ENCODE assay signal across 8 cellular contexts in the genomic region with DNA sequence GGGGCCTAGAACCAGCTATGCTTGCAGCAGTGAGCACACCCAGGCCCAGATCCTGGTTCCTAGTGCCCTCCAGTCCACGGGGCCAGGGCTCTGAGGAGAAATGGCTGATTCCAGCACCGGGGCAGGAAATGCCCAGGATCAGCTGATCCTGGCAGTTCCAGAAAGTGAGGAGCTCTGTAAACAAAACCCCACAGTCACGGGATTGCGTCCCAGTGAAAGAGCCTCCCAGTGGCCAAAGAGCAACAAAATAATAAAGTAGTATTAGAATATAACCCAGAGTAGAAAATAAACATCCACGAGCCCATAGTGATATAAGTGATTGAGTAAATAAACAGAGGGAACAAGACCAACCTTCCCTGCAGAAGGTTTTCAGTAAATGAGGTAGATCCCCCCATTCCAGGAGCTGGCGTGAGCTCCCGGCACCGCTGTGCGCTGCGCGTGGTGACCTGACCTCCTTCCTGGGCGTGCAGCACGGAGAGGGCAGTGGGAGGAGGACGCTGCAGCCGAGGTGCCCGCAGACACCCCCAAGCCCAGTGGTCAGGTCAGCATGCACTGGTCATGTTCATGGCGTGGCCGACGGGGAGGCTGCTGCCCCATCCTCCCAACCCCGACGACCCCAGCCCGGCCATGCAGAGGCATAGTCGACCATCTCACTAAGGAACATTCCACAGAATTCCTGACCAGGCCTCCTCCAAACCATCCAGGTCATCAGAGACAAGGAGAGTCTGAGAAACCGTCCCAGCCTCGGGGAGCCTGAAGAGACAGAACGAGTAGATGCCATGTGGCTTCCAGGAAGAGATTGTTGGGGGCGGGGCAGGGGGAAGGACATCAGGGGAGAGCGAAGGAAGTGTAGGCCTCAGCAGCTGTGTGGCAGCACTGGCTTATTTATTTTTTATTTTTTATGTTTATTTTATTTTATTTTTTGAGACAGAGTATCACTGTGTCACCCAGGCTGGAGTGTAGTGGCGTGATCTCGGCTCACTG. TPM values are rescaled to one million over a fixed set of nuclear protein-coding genes. Genes with fewer than 3 reads are reported as not detected.
DNase-seq lines count a peak whose midpoint lies in the region; ATAC-seq and TF ChIP-seq lines count a peak whose summit lies in the region.

No MANE protein-coding gene starts in this region.

- DNase-seq in COLO668 (lab: John Stamatoyannopoulos, UW; ENCODE audit: unreplicated experiment) (peak; percentile 19), foreskin melanocyte (peak; percentile 94), osteocyte (ENCODE audit: extremely low spot score, unreplicated experiment) (no peak)
- no peak for DNase-seq in activated CD4-positive, alpha-beta T cell treated with anti-CD3 and anti-CD28 coated beads, Interleukin-2, amount 10 ng/mL, durations not matched to agents 24 days and 14 days

- H3K27me3 Mint-ChIP-seq in osteocyte (ENCODE audit: unreplicated experiment) = no peaks in the 10 kb centered on the region
- H3K27me3 Mint-ChIP-seq in activated CD4-positive, alpha-beta T cell treated with anti-CD3 and anti-CD28 coated beads, Interleukin-2, amount 10 ng/mL, durations not matched to agents 24 days and 14 days = no peaks in the 10 kb centered on the region

- H3K27ac Mint-ChIP-seq in osteocyte (ENCODE audit: unreplicated experiment) = peak overlapping the region; percentile 94
- no peak overlapping the region for H3K27ac Mint-ChIP-seq in activated CD4-positive, alpha-beta T cell treated with anti-CD3 and anti-CD28 coated beads, Interleukin-2, amount 10 ng/mL, durations not matched to agents 24 days and 14 days

- H3K9me3 Mint-ChIP-seq in osteocyte (ENCODE audit: unreplicated experiment) = no peaks in the 10 kb centered on the region
- no peaks in the 10 kb centered on the region for H3K9me3 Mint-ChIP-seq in activated CD4-positive, alpha-beta T cell treated with anti-CD3 and anti-CD28 coated beads, Interleukin-2, amount 10 ng/mL, durations not matched to agents 24 days and 14 days

- TF ChIP-seq CTCF in osteocyte (IDR thresholded peaks at IDR 0.05) = peak; percentile 40

- peak; percentile 71 for ATAC-seq in SK-N-SH treated with all-trans-retinoic acid at 6 μM for 48 hours
- ATAC-seq in HG03521 (IDR thresholded peaks at IDR 0.05; ENCODE audit: unreplicated experiment) = no peak
- ATAC-seq in HG02642 (IDR thresholded peaks at IDR 0.05; ENCODE audit: poor library complexity, unreplicated experiment) = no peak
- ATAC-seq in HG02798 (IDR thresholded peaks at IDR 0.05; ENCODE audit: poor library complexity, unreplicated experiment) = no peak

- H3K4me3 Mint-ChIP-seq in osteocyte (ENCODE audit: unreplicated experiment) = peak overlapping the region; percentile 8
- H3K4me3 Mint-ChIP-seq in activated CD4-positive, alpha-beta T cell treated with anti-CD3 and anti-CD28 coated beads, Interleukin-2, amount 10 ng/mL, durations not matched to agents 24 days and 14 days = no peak overlapping the region

- peaks cover 22% of the 10 kb centered on the region for H3K4me1 Mint-ChIP-seq in osteocyte (ENCODE audit: unreplicated experiment)
- no peaks in the 10 kb centered on the region for H3K4me1 Mint-ChIP-seq in activated CD4-positive, alpha-beta T cell treated with anti-CD3 and anti-CD28 coated beads, Interleukin-2, amount 10 ng/mL, durations not matched to agents 24 days and 14 days

- intact Hi-C loops in activated CD4-positive, alpha-beta T cell treated with anti-CD3 and anti-CD28 coated beads, Interleukin-2, amount 10 ng/mL, durations not matched to agents 24 days and 14 days (cut with micrococcal nuclease) = no loop called here

- H3K36me3 Mint-ChIP-seq in osteocyte (ENCODE audit: unreplicated experiment) = peaks cover 3% of the 10 kb centered on the region
- peaks cover 2% of the 10 kb centered on the region for H3K36me3 Mint-ChIP-seq in activated CD4-positive, alpha-beta T cell treated with anti-CD3 and anti-CD28 coated beads, Interleukin-2, amount 10 ng/mL, durations not matched to agents 24 days and 14 days (ENCODE audit: low read depth)

TF ChIP-seq in SK-N-SH treated with all-trans-retinoic acid at 6 μM for 48 hours, 23 proteins besides CTCF, POLR2A, EP300 and RAD21:
- TF ChIP-seq, protein P1, sequence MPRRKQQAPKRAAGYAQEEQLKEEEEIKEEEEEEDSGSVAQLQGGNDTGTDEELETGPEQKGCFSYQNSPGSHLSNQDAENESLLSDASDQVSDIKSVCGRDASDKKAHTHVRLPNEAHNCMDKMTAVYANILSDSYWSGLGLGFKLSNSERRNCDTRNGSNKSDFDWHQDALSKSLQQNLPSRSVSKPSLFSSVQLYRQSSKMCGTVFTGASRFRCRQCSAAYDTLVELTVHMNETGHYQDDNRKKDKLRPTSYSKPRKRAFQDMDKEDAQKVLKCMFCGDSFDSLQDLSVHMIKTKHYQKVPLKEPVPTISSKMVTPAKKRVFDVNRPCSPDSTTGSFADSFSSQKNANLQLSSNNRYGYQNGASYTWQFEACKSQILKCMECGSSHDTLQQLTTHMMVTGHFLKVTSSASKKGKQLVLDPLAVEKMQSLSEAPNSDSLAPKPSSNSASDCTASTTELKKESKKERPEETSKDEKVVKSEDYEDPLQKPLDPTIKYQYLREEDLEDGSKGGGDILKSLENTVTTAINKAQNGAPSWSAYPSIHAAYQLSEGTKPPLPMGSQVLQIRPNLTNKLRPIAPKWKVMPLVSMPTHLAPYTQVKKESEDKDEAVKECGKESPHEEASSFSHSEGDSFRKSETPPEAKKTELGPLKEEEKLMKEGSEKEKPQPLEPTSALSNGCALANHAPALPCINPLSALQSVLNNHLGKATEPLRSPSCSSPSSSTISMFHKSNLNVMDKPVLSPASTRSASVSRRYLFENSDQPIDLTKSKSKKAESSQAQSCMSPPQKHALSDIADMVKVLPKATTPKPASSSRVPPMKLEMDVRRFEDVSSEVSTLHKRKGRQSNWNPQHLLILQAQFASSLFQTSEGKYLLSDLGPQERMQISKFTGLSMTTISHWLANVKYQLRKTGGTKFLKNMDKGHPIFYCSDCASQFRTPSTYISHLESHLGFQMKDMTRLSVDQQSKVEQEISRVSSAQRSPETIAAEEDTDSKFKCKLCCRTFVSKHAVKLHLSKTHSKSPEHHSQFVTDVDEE (CRISPR knock-in tag; IDR thresholded peaks at IDR 0.05) = no peak
- TF ChIP-seq ZNF565 (CRISPR knock-in tag; conservative IDR thresholded peaks at IDR 0.05; ENCODE audit: low read depth) (no peak), ZNF8 (CRISPR knock-in tag; IDR thresholded peaks at IDR 0.05) (no peak), OSR1 (CRISPR knock-in tag; IDR thresholded peaks at IDR 0.05) (no peak), PPARA (CRISPR knock-in tag; IDR thresholded peaks at IDR 0.05; ENCODE audit: borderline replicate concordance) (no peak), CSDC2 (CRISPR knock-in tag; IDR thresholded peaks at IDR 0.05) (no peak), ZFP3 (CRISPR knock-in tag; IDR thresholded peaks at IDR 0.05) (no peak), BACH2 (CRISPR knock-in tag; IDR thresholded peaks at IDR 0.05; ENCODE audit: borderline replicate concordance) (no peak)
TF ChIP-seq in SK-N-SH treated with all-trans-retinoic acid at 6 μM for 48 hours: peak in this region for 0.

RNA-seq across cellular contexts. Expression of a gene that starts 19.9 kb away (rescaled TPM):
- 55.3 and 56.1 TPM in 2 replicates for total RNA-seq in osteocyte
- 31.0 and 31.8 TPM in 2 replicates for total RNA-seq in activated CD4-positive, alpha-beta T cell treated with anti-CD3 and anti-CD28 coated beads, Interleukin-2, amount 10 ng/mL, durations not matched to agents 24 days and 14 days

RNA-seq across cellular contexts. Expression of a gene that starts 28.2 kb away (rescaled TPM):
- total RNA-seq in osteocyte = not detected in 2 replicates
- 35.4 and 36.9 TPM in 2 replicates for total RNA-seq in activated CD4-positive, alpha-beta T cell treated with anti-CD3 and anti-CD28 coated beads, Interleukin-2, amount 10 ng/mL, durations not matched to agents 24 days and 14 days

RNA-seq across cellular contexts. Expression of a gene that starts 37.1 kb away (rescaled TPM):
- 151 and 160 TPM in 2 replicates for total RNA-seq in osteocyte
- total RNA-seq in activated CD4-positive, alpha-beta T cell treated with anti-CD3 and anti-CD28 coated beads, Interleukin-2, amount 10 ng/mL, durations not matched to agents 24 days and 14 days = 130 and 134 TPM in 2 replicates

RNA-seq across cellular contexts. Expression of a gene that starts 55.2 kb away (rescaled TPM):
- 27.0 and 28.0 TPM in 2 replicates for total RNA-seq in osteocyte
- 40.7 and 42.7 TPM in 2 replicates for total RNA-seq in activated CD4-positive, alpha-beta T cell treated with anti-CD3 and anti-CD28 coated beads, Interleukin-2, amount 10 ng/mL, durations not matched to agents 24 days and 14 days

Comparison
In these comparisons a context has a peak if more than half of its experiments do, and no peak if none do; other contexts are left out.
1. DNase-seq: peak in COLO668 (single experiment) and foreskin melanocyte (single experiment); none in osteocyte (single experiment) and activated CD4-positive, alpha-beta T cell treated with anti-CD3 and anti-CD28 coated beads, Interleukin-2, amount 10 ng/mL, durations not matched to agents 24 days and 14 days (single experiment).
2. RNA of a gene that starts 28.2 kb away (total RNA-seq): 35.4 to 36.9 TPM in activated CD4-positive, alpha-beta T cell treated with anti-CD3 and anti-CD28 coated beads, Interleukin-2, amount 10 ng/mL, durations not matched to agents 24 days and 14 days; not detected in osteocyte; every median in the first group is over 10 times any median in the second.